In the genomic region with DNA sequence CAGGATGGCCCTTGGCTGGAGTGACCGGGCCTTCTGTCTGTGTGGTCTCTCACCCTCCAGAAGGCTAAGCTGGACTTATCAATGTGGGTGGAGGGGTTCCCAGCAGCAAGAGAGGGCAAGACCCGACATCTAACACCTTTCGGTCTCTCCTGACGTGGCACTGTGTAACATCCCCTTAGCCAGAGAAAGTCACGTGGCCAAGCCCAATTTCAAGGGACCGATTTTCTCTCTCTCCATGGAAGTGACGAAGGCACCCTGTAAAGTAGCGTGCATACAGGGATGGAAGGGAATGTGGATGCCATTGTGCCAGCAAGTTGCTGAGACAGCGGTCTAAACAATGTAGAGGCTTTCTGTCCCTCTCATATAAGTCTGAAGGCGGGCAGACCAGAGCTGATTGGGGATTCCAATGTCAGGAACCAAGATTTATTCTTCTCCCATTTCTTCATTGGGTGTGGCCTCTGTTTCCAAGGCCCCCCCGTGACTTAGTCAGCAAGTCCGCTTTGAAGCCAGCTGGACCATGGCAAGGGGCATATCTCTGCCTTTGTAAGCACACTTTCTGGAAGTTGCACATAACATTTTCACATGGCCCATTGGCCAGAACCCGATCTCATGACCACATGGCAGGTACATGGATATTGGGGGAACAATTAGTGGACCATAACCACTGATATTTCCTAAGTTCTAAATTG, we compare ENCODE assay signal across 20 cellular contexts. TPM values are rescaled to one million over a fixed set of nuclear protein-coding genes. Genes with fewer than 3 reads are reported as not detected.
DNase-seq lines count a peak whose midpoint lies in the region; ATAC-seq and TF ChIP-seq lines count a peak whose summit lies in the region.
"Had no signal": no experiment of that assay in that cellular context is flagged by ENCODE, and none has a peak within 500 bp of the region (broad histone marks: within the 10 kb centered on the region; RNA-seq: fewer than 3 reads in every experiment).

No MANE protein-coding gene starts in this region.

- no peaks in the 10 kb centered on the region for H3K27me3 ChIP-seq in mesendoderm (ENCODE audit: insufficient read depth, low read length, poor library complexity)
- H3K27me3 ChIP-seq: BLaER1 treated with 17β-estradiol and CSF1 and Interleukin-3, amounts not matched to agents 10 nM and 100 nM had no signal

- intact Hi-C loops in activated CD4-positive, alpha-beta T cell treated with anti-CD3 and anti-CD28 coated beads, Interleukin-2, amount 10 ng/mL, durations not matched to agents 24 days and 14 days (cut with micrococcal nuclease) = no loop called here

- H2BK120ac ChIP-seq in mesendoderm (ENCODE audit: low read depth, low read length) = no peak overlapping the region

- no peak overlapping the region for H2AK5ac ChIP-seq in mesendoderm (ENCODE audit: low read length)

- ATAC-seq in activated CD8-positive, alpha-beta memory T cell treated with anti-CD3 and anti-CD28 coated beads, Interleukin-2, amount 10 ng/mL, durations not matched to agents 7 days and 5 days = no peak
- ATAC-seq in omental fat pad (ENCODE audit: low FRiP score) = peak; percentile 64

- no peak overlapping the region for H2BK15ac ChIP-seq in mesendoderm (replicated peaks; ENCODE audit: low read depth)

- no peak for DNase-seq in activated CD4-positive, alpha-beta T cell treated with anti-CD3 and anti-CD28 coated beads, Interleukin-2, amount 10 ng/mL, durations not matched to agents 24 days and 14 days
- DNase-seq in activated CD4-positive, alpha-beta T cell treated with anti-CD3 and anti-CD28 coated beads, Interleukin-2, amount 50 U/mL, for 1 hour = no peak
- no peak for DNase-seq in activated naive CD8-positive, alpha-beta T cell treated with anti-CD3 and anti-CD28 coated beads for 36 hours
- peak; percentile 28 for DNase-seq in activated CD8-positive, alpha-beta memory T cell treated with anti-CD3 and anti-CD28 coated beads, Interleukin-2, amount 10 ng/mL, durations not matched to agents 7 days and 5 days
- no peak for DNase-seq in omental fat pad (ENCODE audit: low spot score)
- no peak for DNase-seq in mesendoderm
- no peak for DNase-seq in GM19238 (ENCODE audit: insufficient read length, low spot score)
- DNase-seq: 8988T; Calu3; CD8-positive, alpha-beta memory T cell; MM.1S; NCI-H1092; NCI-H1436; NCI-H187 treated with DMSO at 0.1 percent for 48 hours; NCI-H2107; PC-9; RPMI8226; SHP77 treated with DMSO at 0.1 percent for 48 hours had no signal

- WGBS in mesendoderm (ENCODE audit: extremely low coverage, insufficient coverage, low lambda C conversion rate) = no CpG with 5 or more reads among the region's 13 CpGs

- peaks cover 8% of the 10 kb centered on the region for H3K9me3 Mint-ChIP-seq in activated CD4-positive, alpha-beta T cell treated with anti-CD3 and anti-CD28 coated beads, Interleukin-2, amount 10 ng/mL, durations not matched to agents 24 days and 14 days
- peaks cover 5% of the 10 kb centered on the region for H3K9me3 Mint-ChIP-seq in activated naive CD8-positive, alpha-beta T cell (ENCODE audit: low read depth)
- H3K9me3 Mint-ChIP-seq in activated naive CD8-positive, alpha-beta T cell treated with anti-CD3 and anti-CD28 coated beads for 36 hours = peaks cover 9% of the 10 kb centered on the region
- H3K9me3 Mint-ChIP-seq in activated CD8-positive, alpha-beta memory T cell treated with anti-CD3 and anti-CD28 coated beads, Interleukin-2, amount 10 ng/mL, durations not matched to agents 7 days and 5 days (ENCODE audit: low read depth) = no peaks in the 10 kb centered on the region

- H3K27ac Mint-ChIP-seq in activated CD4-positive, alpha-beta T cell treated with anti-CD3 and anti-CD28 coated beads, Interleukin-2, amount 10 ng/mL, durations not matched to agents 24 days and 14 days = peak overlapping the region; percentile 34
- peak overlapping the region; percentile 17 for H3K27ac Mint-ChIP-seq in activated naive CD8-positive, alpha-beta T cell
- no peak overlapping the region for H3K27ac Mint-ChIP-seq in activated naive CD8-positive, alpha-beta T cell treated with anti-CD3 and anti-CD28 coated beads for 36 hours
- H3K27ac Mint-ChIP-seq in activated CD8-positive, alpha-beta memory T cell treated with anti-CD3 and anti-CD28 coated beads, Interleukin-2, amount 10 ng/mL, durations not matched to agents 7 days and 5 days = no peak overlapping the region

- peaks cover 88% of the 10 kb centered on the region for H3K36me3 Mint-ChIP-seq in activated CD4-positive, alpha-beta T cell treated with anti-CD3 and anti-CD28 coated beads, Interleukin-2, amount 10 ng/mL, durations not matched to agents 24 days and 14 days (ENCODE audit: low read depth)
- peaks cover 23% of the 10 kb centered on the region for H3K36me3 Mint-ChIP-seq in activated naive CD8-positive, alpha-beta T cell
- H3K36me3 Mint-ChIP-seq in activated naive CD8-positive, alpha-beta T cell treated with anti-CD3 and anti-CD28 coated beads for 36 hours = peaks cover 41% of the 10 kb centered on the region
- peaks cover 91% of the 10 kb centered on the region for H3K36me3 Mint-ChIP-seq in activated CD8-positive, alpha-beta memory T cell treated with anti-CD3 and anti-CD28 coated beads, Interleukin-2, amount 10 ng/mL, durations not matched to agents 7 days and 5 days

- TF ChIP-seq CTCF in omental fat pad (IDR thresholded peaks at IDR 0.05) = no peak

- H2BK5ac ChIP-seq in mesendoderm (ENCODE audit: low read length) = no peak overlapping the region

- H3K79me1 ChIP-seq in mesendoderm (ENCODE audit: low read length) = no peaks in the 10 kb centered on the region

- no peaks in the 10 kb centered on the region for H3K27me3 Mint-ChIP-seq in activated CD4-positive, alpha-beta T cell treated with anti-CD3 and anti-CD28 coated beads, Interleukin-2, amount 10 ng/mL, durations not matched to agents 24 days and 14 days
- no peaks in the 10 kb centered on the region for H3K27me3 Mint-ChIP-seq in activated naive CD8-positive, alpha-beta T cell
- H3K27me3 Mint-ChIP-seq in activated naive CD8-positive, alpha-beta T cell treated with anti-CD3 and anti-CD28 coated beads for 36 hours = no peaks in the 10 kb centered on the region
- no peaks in the 10 kb centered on the region for H3K27me3 Mint-ChIP-seq in activated CD8-positive, alpha-beta memory T cell treated with anti-CD3 and anti-CD28 coated beads, Interleukin-2, amount 10 ng/mL, durations not matched to agents 7 days and 5 days

- no peak overlapping the region for H3K4me3 ChIP-seq in mesendoderm (ENCODE audit: low read length)
- H3K4me3 ChIP-seq: BLaER1 treated with 17β-estradiol and CSF1 and Interleukin-3, amounts not matched to agents 10 nM and 100 nM; PC-9 had no signal

- CTCF ChIA-PET in activated CD8-positive, alpha-beta memory T cell treated with anti-CD3 and anti-CD28 coated beads, Interleukin-2, amount 10 ng/mL, durations not matched to agents 7 days and 5 days (lab: Charles Lee) = interaction anchor here (1.5 kb wide), 1 partner anchor 28 kb away, joined by 3 read pairs; no protein-coding TSS in a partner anchor

- no peaks in the 10 kb centered on the region for H3K36me3 ChIP-seq in mesendoderm (ENCODE audit: control insufficient read depth, insufficient read depth, low read length)

- no peak overlapping the region for H3K23ac ChIP-seq in mesendoderm (ENCODE audit: low read length)

- no peak overlapping the region for H3K18ac ChIP-seq in mesendoderm (ENCODE audit: low read length)

- no peak overlapping the region for H3K56ac ChIP-seq in mesendoderm (ENCODE audit: low read length)

- H3K4me1 ChIP-seq in mesendoderm (ENCODE audit: control insufficient read depth, low read depth, low read length) = no peaks in the 10 kb centered on the region

- no peak overlapping the region for H3K9ac ChIP-seq in mesendoderm (ENCODE audit: low read length)
- H3K9ac ChIP-seq: BLaER1 treated with 17β-estradiol and CSF1 and Interleukin-3, amounts not matched to agents 10 nM and 100 nM had no signal

- peaks cover 44% of the 10 kb centered on the region for H3K4me1 Mint-ChIP-seq in activated CD4-positive, alpha-beta T cell treated with anti-CD3 and anti-CD28 coated beads, Interleukin-2, amount 10 ng/mL, durations not matched to agents 24 days and 14 days
- peaks cover 8% of the 10 kb centered on the region for H3K4me1 Mint-ChIP-seq in activated naive CD8-positive, alpha-beta T cell (ENCODE audit: low read depth)
- no peaks in the 10 kb centered on the region for H3K4me1 Mint-ChIP-seq in activated naive CD8-positive, alpha-beta T cell treated with anti-CD3 and anti-CD28 coated beads for 36 hours
- peaks cover 69% of the 10 kb centered on the region for H3K4me1 Mint-ChIP-seq in activated CD8-positive, alpha-beta memory T cell treated with anti-CD3 and anti-CD28 coated beads, Interleukin-2, amount 10 ng/mL, durations not matched to agents 7 days and 5 days

- H3K79me2 ChIP-seq in mesendoderm (ENCODE audit: control insufficient read depth, insufficient read depth, low read length) = no peaks in the 10 kb centered on the region

- no peak overlapping the region for H3K27ac ChIP-seq in mesendoderm (ENCODE audit: low read depth, low read length)
- H3K27ac ChIP-seq: BLaER1 treated with 17β-estradiol and CSF1 and Interleukin-3, amounts not matched to agents 10 nM and 100 nM; PC-9 had no signal

- H4K5ac ChIP-seq in mesendoderm (ENCODE audit: low read length) = no peak overlapping the region

- no peak overlapping the region for H3K4me2 ChIP-seq in mesendoderm (ENCODE audit: low read length)
- H3K4me2 ChIP-seq: BLaER1 treated with 17β-estradiol and CSF1 and Interleukin-3, amounts not matched to agents 10 nM and 100 nM; PC-9 had no signal

- no peak overlapping the region for H3K4me3 Mint-ChIP-seq in activated CD4-positive, alpha-beta T cell treated with anti-CD3 and anti-CD28 coated beads, Interleukin-2, amount 10 ng/mL, durations not matched to agents 24 days and 14 days
- no peak overlapping the region for H3K4me3 Mint-ChIP-seq in activated naive CD8-positive, alpha-beta T cell
- no peak overlapping the region for H3K4me3 Mint-ChIP-seq in activated naive CD8-positive, alpha-beta T cell treated with anti-CD3 and anti-CD28 coated beads for 36 hours
- H3K4me3 Mint-ChIP-seq in activated CD8-positive, alpha-beta memory T cell treated with anti-CD3 and anti-CD28 coated beads, Interleukin-2, amount 10 ng/mL, durations not matched to agents 7 days and 5 days = no peak overlapping the region
- H3K4me3 Mint-ChIP-seq: CD8-positive, alpha-beta memory T cell had no signal

- H4K8ac ChIP-seq in mesendoderm (ENCODE audit: low read depth, low read length) = no peak overlapping the region

- H3K4ac ChIP-seq in mesendoderm (ENCODE audit: low read depth, low read length) = no peak overlapping the region

RNA-seq across cellular contexts. Expression of a gene that starts 12.5 kb away (rescaled TPM):
- 88.8 and 90.5 TPM in 2 replicates for total RNA-seq in activated CD4-positive, alpha-beta T cell treated with anti-CD3 and anti-CD28 coated beads, Interleukin-2, amount 10 ng/mL, durations not matched to agents 24 days and 14 days
- total RNA-seq in activated naive CD8-positive, alpha-beta T cell treated with anti-CD3 and anti-CD28 coated beads for 36 hours = 100 to 1,000 TPM; 108 to 109 TPM
- total RNA-seq in activated CD8-positive, alpha-beta memory T cell treated with anti-CD3 and anti-CD28 coated beads, Interleukin-2, amount 10 ng/mL, durations not matched to agents 7 days and 5 days = 100 to 1,000 TPM; 544 to 967 TPM
- 10 to 100 TPM in 3 of 4 donors, 1 to 10 TPM in 1; 8.5 to 87.3 (median 44.8) TPM for total RNA-seq in omental fat pad
- polyA plus RNA-seq in mesendoderm (2013, experiment 1 of 2) = 0.67 TPM
- polyA plus RNA-seq in mesendoderm (2013, experiment 2 of 2) = 0.67 TPM

Comparison
In these comparisons a context has a peak if more than half of its experiments do, and no peak if none do; other contexts are left out.
1. H3K27ac Mint-ChIP-seq: peak in activated CD4-positive, alpha-beta T cell treated with anti-CD3 and anti-CD28 coated beads, Interleukin-2, amount 10 ng/mL, durations not matched to agents 24 days and 14 days (single experiment) and activated naive CD8-positive, alpha-beta T cell (single experiment); none in activated naive CD8-positive, alpha-beta T cell treated with anti-CD3 and anti-CD28 coated beads for 36 hours (single experiment) and activated CD8-positive, alpha-beta memory T cell treated with anti-CD3 and anti-CD28 coated beads, Interleukin-2, amount 10 ng/mL, durations not matched to agents 7 days and 5 days (single experiment).